In the genomic region with DNA sequence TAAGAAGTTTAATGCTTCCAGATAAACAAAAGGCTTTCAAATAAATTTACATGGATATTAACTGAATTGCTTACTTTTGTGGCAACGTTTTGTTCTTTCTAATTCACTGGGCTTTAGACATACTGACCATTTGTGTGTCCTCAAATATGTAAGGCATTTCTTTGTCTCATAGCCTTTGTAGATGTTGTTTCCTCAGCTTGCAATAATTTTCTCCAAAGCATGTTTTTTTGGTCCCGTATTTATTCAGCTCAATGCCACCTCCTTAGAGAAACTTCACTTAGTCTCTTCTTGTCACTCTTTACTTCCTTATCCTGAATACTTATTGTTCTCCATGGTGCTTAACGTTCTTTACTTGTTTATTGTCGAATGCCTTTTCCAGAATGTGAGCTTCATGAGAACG, we compare ENCODE assay signal across 1 cellular context.
TF ChIP-seq lines count a peak whose summit lies in the region.

No MANE protein-coding gene starts in this region.

TF ChIP-seq in WTC11, 78 proteins besides CTCF, POLR2A, EP300 and RAD21 (continued from another document):
- TF ChIP-seq, protein P1, sequence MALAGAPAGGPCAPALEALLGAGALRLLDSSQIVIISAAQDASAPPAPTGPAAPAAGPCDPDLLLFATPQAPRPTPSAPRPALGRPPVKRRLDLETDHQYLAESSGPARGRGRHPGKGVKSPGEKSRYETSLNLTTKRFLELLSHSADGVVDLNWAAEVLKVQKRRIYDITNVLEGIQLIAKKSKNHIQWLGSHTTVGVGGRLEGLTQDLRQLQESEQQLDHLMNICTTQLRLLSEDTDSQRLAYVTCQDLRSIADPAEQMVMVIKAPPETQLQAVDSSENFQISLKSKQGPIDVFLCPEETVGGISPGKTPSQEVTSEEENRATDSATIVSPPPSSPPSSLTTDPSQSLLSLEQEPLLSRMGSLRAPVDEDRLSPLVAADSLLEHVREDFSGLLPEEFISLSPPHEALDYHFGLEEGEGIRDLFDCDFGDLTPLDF (CRISPR knock-in tag; IDR thresholded peaks at IDR 0.05) = no peak
- TF ChIP-seq, protein P2, sequence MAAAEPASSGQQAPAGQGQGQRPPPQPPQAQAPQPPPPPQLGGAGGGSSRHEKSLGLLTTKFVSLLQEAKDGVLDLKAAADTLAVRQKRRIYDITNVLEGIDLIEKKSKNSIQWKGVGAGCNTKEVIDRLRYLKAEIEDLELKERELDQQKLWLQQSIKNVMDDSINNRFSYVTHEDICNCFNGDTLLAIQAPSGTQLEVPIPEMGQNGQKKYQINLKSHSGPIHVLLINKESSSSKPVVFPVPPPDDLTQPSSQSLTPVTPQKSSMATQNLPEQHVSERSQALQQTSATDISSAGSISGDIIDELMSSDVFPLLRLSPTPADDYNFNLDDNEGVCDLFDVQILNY (CRISPR knock-in tag; IDR thresholded peaks at IDR 0.05) = no peak
- TF ChIP-seq RELA (CRISPR knock-in tag; IDR thresholded peaks at IDR 0.05; ENCODE audit: borderline replicate concordance) = no peak
- TF ChIP-seq, protein P3, sequence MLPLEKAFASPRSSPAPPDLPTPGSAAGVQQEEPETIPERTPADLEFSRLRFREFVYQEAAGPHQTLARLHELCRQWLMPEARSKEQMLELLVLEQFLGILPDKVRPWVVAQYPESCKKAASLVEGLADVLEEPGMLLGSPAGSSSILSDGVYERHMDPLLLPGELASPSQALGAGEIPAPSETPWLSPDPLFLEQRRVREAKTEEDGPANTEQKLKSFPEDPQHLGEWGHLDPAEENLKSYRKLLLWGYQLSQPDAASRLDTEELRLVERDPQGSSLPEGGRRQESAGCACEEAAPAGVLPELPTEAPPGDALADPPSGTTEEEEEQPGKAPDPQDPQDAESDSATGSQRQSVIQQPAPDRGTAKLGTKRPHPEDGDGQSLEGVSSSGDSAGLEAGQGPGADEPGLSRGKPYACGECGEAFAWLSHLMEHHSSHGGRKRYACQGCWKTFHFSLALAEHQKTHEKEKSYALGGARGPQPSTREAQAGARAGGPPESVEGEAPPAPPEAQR (CRISPR knock-in tag; IDR thresholded peaks at IDR 0.05) = no peak
- TF ChIP-seq, protein P4, sequence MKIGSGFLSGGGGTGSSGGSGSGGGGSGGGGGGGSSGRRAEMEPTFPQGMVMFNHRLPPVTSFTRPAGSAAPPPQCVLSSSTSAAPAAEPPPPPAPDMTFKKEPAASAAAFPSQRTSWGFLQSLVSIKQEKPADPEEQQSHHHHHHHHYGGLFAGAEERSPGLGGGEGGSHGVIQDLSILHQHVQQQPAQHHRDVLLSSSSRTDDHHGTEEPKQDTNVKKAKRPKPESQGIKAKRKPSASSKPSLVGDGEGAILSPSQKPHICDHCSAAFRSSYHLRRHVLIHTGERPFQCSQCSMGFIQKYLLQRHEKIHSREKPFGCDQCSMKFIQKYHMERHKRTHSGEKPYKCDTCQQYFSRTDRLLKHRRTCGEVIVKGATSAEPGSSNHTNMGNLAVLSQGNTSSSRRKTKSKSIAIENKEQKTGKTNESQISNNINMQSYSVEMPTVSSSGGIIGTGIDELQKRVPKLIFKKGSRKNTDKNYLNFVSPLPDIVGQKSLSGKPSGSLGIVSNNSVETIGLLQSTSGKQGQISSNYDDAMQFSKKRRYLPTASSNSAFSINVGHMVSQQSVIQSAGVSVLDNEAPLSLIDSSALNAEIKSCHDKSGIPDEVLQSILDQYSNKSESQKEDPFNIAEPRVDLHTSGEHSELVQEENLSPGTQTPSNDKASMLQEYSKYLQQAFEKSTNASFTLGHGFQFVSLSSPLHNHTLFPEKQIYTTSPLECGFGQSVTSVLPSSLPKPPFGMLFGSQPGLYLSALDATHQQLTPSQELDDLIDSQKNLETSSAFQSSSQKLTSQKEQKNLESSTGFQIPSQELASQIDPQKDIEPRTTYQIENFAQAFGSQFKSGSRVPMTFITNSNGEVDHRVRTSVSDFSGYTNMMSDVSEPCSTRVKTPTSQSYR (CRISPR knock-in tag; IDR thresholded peaks at IDR 0.05) = no peak
- no peak for TF ChIP-seq ZNF317 (CRISPR knock-in tag; IDR thresholded peaks at IDR 0.05; ENCODE audit: borderline replicate concordance, low read depth)
- TF ChIP-seq, protein P5, sequence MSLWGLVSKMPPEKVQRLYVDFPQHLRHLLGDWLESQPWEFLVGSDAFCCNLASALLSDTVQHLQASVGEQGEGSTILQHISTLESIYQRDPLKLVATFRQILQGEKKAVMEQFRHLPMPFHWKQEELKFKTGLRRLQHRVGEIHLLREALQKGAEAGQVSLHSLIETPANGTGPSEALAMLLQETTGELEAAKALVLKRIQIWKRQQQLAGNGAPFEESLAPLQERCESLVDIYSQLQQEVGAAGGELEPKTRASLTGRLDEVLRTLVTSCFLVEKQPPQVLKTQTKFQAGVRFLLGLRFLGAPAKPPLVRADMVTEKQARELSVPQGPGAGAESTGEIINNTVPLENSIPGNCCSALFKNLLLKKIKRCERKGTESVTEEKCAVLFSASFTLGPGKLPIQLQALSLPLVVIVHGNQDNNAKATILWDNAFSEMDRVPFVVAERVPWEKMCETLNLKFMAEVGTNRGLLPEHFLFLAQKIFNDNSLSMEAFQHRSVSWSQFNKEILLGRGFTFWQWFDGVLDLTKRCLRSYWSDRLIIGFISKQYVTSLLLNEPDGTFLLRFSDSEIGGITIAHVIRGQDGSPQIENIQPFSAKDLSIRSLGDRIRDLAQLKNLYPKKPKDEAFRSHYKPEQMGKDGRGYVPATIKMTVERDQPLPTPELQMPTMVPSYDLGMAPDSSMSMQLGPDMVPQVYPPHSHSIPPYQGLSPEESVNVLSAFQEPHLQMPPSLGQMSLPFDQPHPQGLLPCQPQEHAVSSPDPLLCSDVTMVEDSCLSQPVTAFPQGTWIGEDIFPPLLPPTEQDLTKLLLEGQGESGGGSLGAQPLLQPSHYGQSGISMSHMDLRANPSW (CRISPR knock-in tag; conservative IDR thresholded peaks at IDR 0.05; ENCODE audit: low read depth) = no peak
- no peak for TF ChIP-seq ZBTB21 (CRISPR knock-in tag; IDR thresholded peaks at IDR 0.05; ENCODE audit: borderline replicate concordance)
